Comparison of ENCODE assay signal across 8 cellular contexts in the genomic region with DNA sequence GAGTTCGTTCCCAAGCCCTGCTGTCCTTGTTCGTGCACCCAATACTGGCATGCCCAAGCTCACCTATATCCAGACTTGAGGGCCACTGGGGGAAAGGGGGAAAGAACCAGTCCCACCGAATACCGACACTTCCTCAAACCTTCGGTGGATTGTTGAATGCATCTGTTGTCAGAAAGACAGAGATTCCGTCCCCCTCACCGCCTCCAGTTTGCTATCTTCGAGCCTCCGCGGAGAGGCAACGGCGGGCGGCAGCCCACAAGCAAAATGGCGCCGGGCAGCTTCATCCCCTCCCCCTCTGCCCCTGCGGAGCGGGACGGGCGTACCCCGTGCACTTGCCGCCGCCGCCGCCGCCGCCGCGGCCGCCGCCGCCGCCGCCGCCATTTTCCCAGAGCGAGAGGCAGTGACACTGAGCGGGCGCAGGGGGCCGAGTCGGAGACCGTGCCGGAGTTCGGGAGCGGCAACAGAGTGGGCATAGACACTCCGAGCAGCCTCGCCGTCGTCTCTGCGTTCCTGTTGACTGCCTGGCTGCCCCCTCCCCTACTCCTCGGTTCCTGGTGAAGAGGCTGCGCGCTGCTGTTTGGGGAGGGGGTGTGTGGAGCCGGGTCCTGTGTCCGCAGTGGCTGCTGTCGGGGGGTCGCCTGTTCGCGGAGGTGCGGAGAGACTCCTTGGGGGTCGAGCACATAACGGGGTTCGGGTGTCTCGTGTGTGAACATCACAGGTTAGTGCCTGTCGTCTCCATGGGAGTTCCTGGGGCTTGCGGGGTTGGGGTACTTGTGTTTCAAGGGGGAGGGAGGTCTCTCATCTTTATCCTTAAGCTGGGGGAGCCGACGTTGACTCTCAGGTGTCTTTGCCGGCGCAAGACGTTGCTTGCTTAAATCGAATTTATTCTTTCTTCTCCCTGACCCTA. TPM values are rescaled to one million over a fixed set of nuclear protein-coding genes. Genes with fewer than 3 reads are reported as not detected.
DNase-seq lines count a peak whose midpoint lies in the region; ATAC-seq and TF ChIP-seq lines count a peak whose summit lies in the region.

Gene KMT2E, plus strand, starts transcription at position 388 of the 907 bp plus-strand sequence. CDS start 26,748 bp downstream, outside the sequence.

- H3K4me3 ChIP-seq in Karpas-422 (ENCODE audit: low read length) (peak within 1 kb of the TSS; percentile 95), stomach smooth muscle (ENCODE audit: low read length in 2 of 2) (peak within 1 kb of the TSS; percentile 85 to 99)

- H3K36me3 Mint-ChIP-seq in neural crest cell (ENCODE audit: low read depth) = peaks cover 9% of the 10 kb centered on the region

- H3K9me3 ChIP-seq in Karpas-422 (ENCODE audit: low read length) = no peaks in the 10 kb centered on the region
- H3K9me3 ChIP-seq in stomach smooth muscle (ENCODE audit: control insufficient read depth in 2 of 2, low read length in 2 of 2) = no peaks in the 10 kb centered on the region

- no peaks in the 10 kb centered on the region for H3K9me2 ChIP-seq in Karpas-422 (replicated peaks; ENCODE audit: insufficient read depth, low read length)

- H2AFZ ChIP-seq in Karpas-422 (ENCODE audit: low read length) = peak within 1 kb of the TSS; percentile 79; the same call in 1 of the 2 replicates

- H3K9ac ChIP-seq in Karpas-422 (ENCODE audit: low read length) = peak within 1 kb of the TSS; percentile 99
- H3K9ac ChIP-seq in stomach smooth muscle (ENCODE audit: low read length in 2 of 2) = peak within 1 kb of the TSS; percentile 98 to 100

- TF ChIP-seq CTCF in neural crest cell (conservative IDR thresholded peaks at IDR 0.05) = peak; percentile 23

- ATAC-seq in GM21737 (IDR thresholded peaks at IDR 0.05; ENCODE audit: unreplicated experiment) = peak; percentile 19

- H3K79me2 ChIP-seq in Karpas-422 (ENCODE audit: low read length) = peaks cover 54% of the 10 kb centered on the region

- H3K9me3 Mint-ChIP-seq in neural crest cell = no peaks in the 10 kb centered on the region

- peak within 1 kb of the TSS; percentile 90 for H3K4me2 ChIP-seq in Karpas-422 (ENCODE audit: low read depth, low read length, poor library complexity, severe bottlenecking)

- H3K4me1 Mint-ChIP-seq in neural crest cell = peaks cover 59% of the 10 kb centered on the region

- H3K4me1 ChIP-seq in Karpas-422 (ENCODE audit: low read length) = peaks cover 62% of the 10 kb centered on the region
- peaks cover 3% of the 10 kb centered on the region for H3K4me1 ChIP-seq in stomach smooth muscle (ENCODE audit: control insufficient read depth, insufficient read depth, low read length)

- H3K27ac ChIP-seq in Karpas-422 (ENCODE audit: low read length) = peak within 1 kb of the TSS; percentile 95
- H3K27ac ChIP-seq in stomach smooth muscle (ENCODE audit: low read length) = peak within 1 kb of the TSS; percentile 100

- peak within 1 kb of the TSS; percentile 100 for H3K4me3 Mint-ChIP-seq in neural crest cell

- H3K27me3 ChIP-seq in Karpas-422 (ENCODE audit: low read length) = no peaks in the 10 kb centered on the region
- H3K27me3 ChIP-seq in stomach smooth muscle (ENCODE audit: control insufficient read depth in 1 of 2, insufficient read depth in 2 of 2, low read length in 2 of 2) = no peaks in the 10 kb centered on the region

- H4K20me1 ChIP-seq in Karpas-422 (ENCODE audit: insufficient read depth, low read depth, low read length) = peaks cover 30% of the 10 kb centered on the region; the same call in 1 of the 2 replicates

- peak within 1 kb of the TSS; percentile 100 for H3K27ac Mint-ChIP-seq in neural crest cell (ENCODE audit: unreplicated experiment)

- TF ChIP-seq POLR2A in Raji (IDR thresholded peaks at IDR 0.05; ENCODE audit: insufficient read depth, low read depth, low read length) = peak; percentile 72

- peaks cover 13% of the 10 kb centered on the region for H3K27me3 Mint-ChIP-seq in neural crest cell (ENCODE audit: low read depth)

- H3K36me3 ChIP-seq in Karpas-422 (ENCODE audit: insufficient read depth, low read length) (peaks cover 23% of the 10 kb centered on the region; the same call in 1 of the 2 replicates), stomach smooth muscle (ENCODE audit: control insufficient read depth in 2 of 2, insufficient read depth in 2 of 2, low read length in 2 of 2) (no peaks in the 10 kb centered on the region)

- DNase-seq in DMS53 (lab: John Stamatoyannopoulos, UW) (peak; percentile 96), Karpas-422 (peak; percentile 96), fibroblast of the conjunctiva (ENCODE audit: low read depth) (peak; percentile 72), neural crest cell (ENCODE audit: low read depth, low spot score) (peak; percentile 90)
- peak; percentile 90 for DNase-seq in activated effector memory CD4-positive, alpha-beta T cell treated with Interleukin-2 at 50 U/mL for 16 hours

RNA-seq across cellular contexts. Expression of gene KMT2E, which starts in this region (rescaled TPM):
- 95.3 and 107 TPM in 2 replicates for total RNA-seq in Karpas-422 (2014; rRNA removed; shearing (Covaris generic); ENCODE audit: low replicate concordance)
- total RNA-seq in neural crest cell = 75.5 and 79.6 TPM in 2 replicates

Comparison
In these comparisons a context has a peak if more than half of its experiments do, and no peak if none do; other contexts are left out.
1. Peak in every context shown above with its lines: DNase-seq, ATAC-seq, H3K4me3 ChIP-seq and H3K27ac ChIP-seq.